Comparison of ENCODE assay signal across 19 cellular contexts in the genomic region with DNA sequence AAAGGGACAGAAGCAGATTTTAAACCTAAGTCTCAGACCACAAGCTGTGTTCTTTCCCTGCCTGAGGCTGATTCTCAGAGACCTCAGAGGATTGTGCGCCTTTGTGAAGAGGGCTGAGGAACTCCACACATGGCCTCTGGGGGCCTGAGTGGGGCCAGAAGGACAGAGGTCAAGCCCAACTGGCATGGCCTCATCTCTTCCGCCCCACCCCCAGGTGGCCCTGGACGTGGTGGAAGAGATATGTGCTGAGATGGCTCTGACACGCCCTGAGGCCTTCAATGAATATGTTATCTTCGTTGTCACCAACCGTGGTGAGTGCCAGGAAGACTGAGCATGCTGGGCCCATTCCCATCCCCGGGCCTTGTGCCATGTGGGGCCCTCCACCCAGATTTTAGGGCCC. TPM values are rescaled to one million over a fixed set of nuclear protein-coding genes. Genes with fewer than 3 reads are reported as not detected.
DNase-seq lines count a peak whose midpoint lies in the region; ATAC-seq, FAIRE-seq and TF ChIP-seq lines count a peak whose summit lies in the region.
"Had no signal": no experiment of that assay in that cellular context is flagged by ENCODE, and none has a peak within 500 bp of the region (broad histone marks: within the 10 kb centered on the region; RNA-seq: fewer than 3 reads in every experiment).

No MANE protein-coding gene starts in this region.

- no peaks in the 10 kb centered on the region for H3K9me1 ChIP-seq in K562 (ENCODE audit: control insufficient read depth, insufficient read depth, low read length)

- peak; percentile 44 for ATAC-seq in HepG2
- ATAC-seq in right lobe of liver: no peak
- ATAC-seq in K562: peak; percentile 80
- ATAC-seq in body of pancreas: no peak
- no peak for ATAC-seq in GM21390 (IDR thresholded peaks at IDR 0.05; ENCODE audit: unreplicated experiment)
- ATAC-seq: GM12878 had no signal

- DNase-seq in HepG2 (ENCODE audit: low spot score) (no peak), right lobe of liver (no peak), K562 (ENCODE audit: extremely low read depth in 1 of 4, low spot score in 3 of 4) (peak; percentile 48 to 62 (median 56)), mesendoderm (no peak), body of pancreas (no peak), NCI-H446 (lab: John Stamatoyannopoulos, UW) (no peak)
- DNase-seq in stimulated activated CD4-positive, alpha-beta T cell treated with anti-CD3 and anti-CD28 coated beads, Interleukin-15, amount 100 ng/mL, for 24 hours: no peak
- DNase-seq: 8988T; AML-193; Calu3; CD4-positive, CD25-positive, alpha-beta regulatory T cell; DMS 273 treated with DMSO at 0.1 percent for 48 hours; GOT3 had no signal

- H3K4ac ChIP-seq in mesendoderm (ENCODE audit: low read depth, low read length): no peak overlapping the region

- no peak overlapping the region for H3K56ac ChIP-seq in mesendoderm (ENCODE audit: low read length)

- FAIRE-seq in HepG2 (lab: Jason Lieb, UNC) (no peak), K562 (lab: Jason Lieb, UNC) (peak; percentile 46)
- FAIRE-seq: GM12878 had no signal

- TF ChIP-seq CTCF in HepG2 (CRISPR knock-in tag; IDR thresholded peaks at IDR 0.05) (no peak), right lobe of liver (IDR thresholded peaks at IDR 0.05) (no peak), K562 (IDR thresholded peaks at IDR 0.05 in 2 of 3, conservative IDR thresholded peaks at IDR 0.05 in 1 of 3; ENCODE audit: insufficient read depth in 2 of 3, low read depth in 1 of 3, low read length in 3 of 3) (no peak), body of pancreas (IDR thresholded peaks at IDR 0.05) (no peak)

- no peak overlapping the region for H2AFZ ChIP-seq in HepG2 (ENCODE audit: low read length)
- H2AFZ ChIP-seq in K562 (ENCODE audit: low read depth, low read length): peak overlapping the region; percentile 76

- H3K27me3 ChIP-seq in HepG2 (ENCODE audit: control insufficient read depth in 1 of 2, insufficient read depth in 2 of 2, low read length in 2 of 2): peaks cover 2 to 6% of the 10 kb centered on the region in 2 experiments; a peak in 2 of 5 replicates
- no peaks in the 10 kb centered on the region for H3K27me3 ChIP-seq in right lobe of liver
- H3K27me3 ChIP-seq in K562 (ENCODE audit: control insufficient read depth in 2 of 2, insufficient read depth in 2 of 2, low read length in 2 of 2): no peaks in the 10 kb centered on the region
- H3K27me3 ChIP-seq in mesendoderm (ENCODE audit: insufficient read depth, low read length, poor library complexity): no peaks in the 10 kb centered on the region
- H3K27me3 ChIP-seq in body of pancreas: no peaks in the 10 kb centered on the region
- H3K27me3 ChIP-seq: BLaER1 had no signal

- peaks cover 26% of the 10 kb centered on the region for H3K4me1 ChIP-seq in HepG2 (ENCODE audit: insufficient read depth, low read length)
- no peaks in the 10 kb centered on the region for H3K4me1 ChIP-seq in right lobe of liver
- H3K4me1 ChIP-seq in K562 (replicated peaks in 1 of 2; ENCODE audit: control insufficient read depth in 2 of 2, insufficient read depth in 2 of 2, low read length in 2 of 2): peaks cover 35 to 37% of the 10 kb centered on the region in 2 experiments
- H3K4me1 ChIP-seq in mesendoderm (ENCODE audit: control insufficient read depth, low read depth, low read length): no peaks in the 10 kb centered on the region
- peaks cover 5% of the 10 kb centered on the region for H3K4me1 ChIP-seq in body of pancreas
- H3K4me1 ChIP-seq: HAP-1 had no signal

- no peak for TF ChIP-seq RAD21 in HepG2 (CRISPR knock-in tag; IDR thresholded peaks at IDR 0.05)
- TF ChIP-seq RAD21 in K562 (CRISPR knock-in tag; conservative IDR thresholded peaks at IDR 0.05 in 1 of 2, IDR thresholded peaks at IDR 0.05 in 1 of 2): no peak

- POLR2A ChIA-PET in HepG2 (lab: Yijun Ruan, JAX) (no interaction called here), K562 (lab: Yijun Ruan, JAX) (no interaction called here)

- H2AK5ac ChIP-seq in mesendoderm (ENCODE audit: low read length): no peak overlapping the region

- H3K9ac ChIP-seq in HepG2 (ENCODE audit: insufficient read depth, low read depth, low read length): no peak overlapping the region
- H3K9ac ChIP-seq in K562 (ENCODE audit: insufficient read depth in 1 of 2, low read depth in 2 of 2, low read length in 2 of 2): peak overlapping the region in 1 of 2 experiments; percentile 81; a peak in 2 of 4 replicates
- no peak overlapping the region for H3K9ac ChIP-seq in mesendoderm (ENCODE audit: low read length)
- H3K9ac ChIP-seq: BLaER1 had no signal

- intact Hi-C loops in HepG2 (cut with micrococcal nuclease; ENCODE audit: unreplicated experiment): no loop called here
- intact Hi-C loops in right lobe of liver (cut with DNase I): no loop called here
- intact Hi-C loops in K562 (cut with micrococcal nuclease): no loop called here
- intact Hi-C loops in body of pancreas (cut with DNase I): no loop called here

- H2BK120ac ChIP-seq in mesendoderm (ENCODE audit: low read depth, low read length): no peak overlapping the region

- in situ Hi-C loops in HepG2 (cut with HindIII; ENCODE audit: extremely low pct_ligation_motif_present, low pct_unique_long_range_greater_than_20kb) (no loop called here), K562 (cut with MboI) (no loop called here)

- H2BK15ac ChIP-seq in mesendoderm (replicated peaks; ENCODE audit: low read depth): no peak overlapping the region

- H3K79me2 ChIP-seq in HepG2 (ENCODE audit: insufficient read depth, low read length) (no peaks in the 10 kb centered on the region), K562 (ENCODE audit: control insufficient read depth, insufficient read depth, low read length) (no peaks in the 10 kb centered on the region), mesendoderm (ENCODE audit: control insufficient read depth, insufficient read depth, low read length) (no peaks in the 10 kb centered on the region)

- no peak overlapping the region for H4K8ac ChIP-seq in mesendoderm (ENCODE audit: low read depth, low read length)

- H3K9me3 ChIP-seq in HepG2 (ENCODE audit: low read length): peaks cover 9% of the 10 kb centered on the region
- H3K9me3 ChIP-seq in right lobe of liver: no peaks in the 10 kb centered on the region
- no peaks in the 10 kb centered on the region; the same call in 1 of the 2 replicates for H3K9me3 ChIP-seq in K562 (replicated peaks; ENCODE audit: control insufficient read depth, insufficient read depth, low read depth, low read length)
- no peaks in the 10 kb centered on the region for H3K9me3 ChIP-seq in body of pancreas

- no peak overlapping the region for H3K18ac ChIP-seq in mesendoderm (ENCODE audit: low read length)

- H3K27ac ChIP-seq in HepG2 (ENCODE audit: extremely low read length, insufficient read depth, low read length) (no peak overlapping the region), right lobe of liver (no peak overlapping the region), K562 (ENCODE audit: extremely low read depth, low read depth, low read length) (0 out of 3 replicates have a peak overlapping the region, but pooled peaks have one; percentile 10), mesendoderm (ENCODE audit: low read depth, low read length) (no peak overlapping the region), body of pancreas (no peak overlapping the region)
- H3K27ac ChIP-seq: BLaER1 had no signal

- H4K20me1 ChIP-seq in HepG2 (ENCODE audit: insufficient read depth, low read length) (no peaks in the 10 kb centered on the region), K562 (replicated peaks; ENCODE audit: control insufficient read depth, insufficient read depth, low read length) (no peaks in the 10 kb centered on the region)
- H4K20me1 ChIP-seq: BLaER1 had no signal

- H3K4me3 ChIP-seq in HepG2 (replicated peaks in 1 of 3; ENCODE audit: insufficient read depth in 1 of 3, low read depth in 2 of 3, low read length in 3 of 3): no peak overlapping the region
- H3K4me3 ChIP-seq in right lobe of liver: no peak overlapping the region
- H3K4me3 ChIP-seq in K562: no peak overlapping the region
- no peak overlapping the region for H3K4me3 ChIP-seq in mesendoderm (ENCODE audit: low read length)
- no peak overlapping the region for H3K4me3 ChIP-seq in body of pancreas
- H3K4me3 ChIP-seq: BLaER1, GM12878, HAP-1 had no signal

- no peak overlapping the region for H4K5ac ChIP-seq in mesendoderm (ENCODE audit: low read length)

- H3K79me1 ChIP-seq in mesendoderm (ENCODE audit: low read length): no peaks in the 10 kb centered on the region

- H2BK5ac ChIP-seq in mesendoderm (ENCODE audit: low read length): no peak overlapping the region

- H3K36me3 ChIP-seq in HepG2 (replicated peaks in 1 of 2; ENCODE audit: control insufficient read depth in 1 of 2, insufficient read depth in 2 of 2, low read length in 2 of 2) (no peaks in the 10 kb centered on the region), right lobe of liver (no peaks in the 10 kb centered on the region), K562 (ENCODE audit: control insufficient read depth, insufficient read depth, low read length) (no peaks in the 10 kb centered on the region), mesendoderm (ENCODE audit: control insufficient read depth, insufficient read depth, low read length) (no peaks in the 10 kb centered on the region), body of pancreas (replicated peaks in 1 of 2; ENCODE audit: insufficient read depth in 1 of 2, low read depth in 2 of 2) (no peaks in the 10 kb centered on the region)
- H3K36me3 ChIP-seq: BLaER1, HAP-1 had no signal

- no peak for TF ChIP-seq EP300 in HepG2 (IDR thresholded peaks at IDR 0.05; ENCODE audit: low read depth in 2 of 2, low read length in 2 of 2)
- TF ChIP-seq EP300 in HepG2 (CRISPR knock-in tag; IDR thresholded peaks at IDR 0.05; ENCODE audit: borderline replicate concordance): no peak
- peak; percentile 8; the same call in 1 of the 2 replicates for TF ChIP-seq EP300 in K562 (IDR thresholded peaks at IDR 0.05; ENCODE audit: low read length)

- WGBS in HepG2 (ENCODE audit: low lambda C conversion rate): 12% methylated on average over 7 of the region's 7 CpGs
- no CpG with 5 or more reads among the region's 7 CpGs for WGBS in right lobe of liver (ENCODE audit: insufficient coverage, low coverage, low lambda C conversion rate, missing lambda C conversion rate)
- WGBS in K562 (ENCODE audit: insufficient coverage, low coverage, missing lambda C conversion rate): 5% methylated on average over 5 of the region's 7 CpGs
- no CpG with 5 or more reads among the region's 7 CpGs for WGBS in mesendoderm (ENCODE audit: extremely low coverage, insufficient coverage, low lambda C conversion rate)
- 78 to 83% methylated on average over 5 to 7 of the region's 7 CpGs for WGBS in body of pancreas, 2 donors

- TF ChIP-seq POLR2A in HepG2 (IDR thresholded peaks at IDR 0.05; ENCODE audit: insufficient read depth in 1 of 2, low read depth in 2 of 2, low read length in 2 of 2): no peak
- TF ChIP-seq POLR2A in right lobe of liver (IDR thresholded peaks at IDR 0.05): no peak
- no peak for TF ChIP-seq POLR2A in K562 (conservative IDR thresholded peaks at IDR 0.05)
- TF ChIP-seq POLR2A in body of pancreas (IDR thresholded peaks at IDR 0.05): no peak

- BruUV-seq in HepG2 (replicated peaks; lab: Mats Ljungman, UMichigan): no TSS peak
- BruUV-seq in K562 (replicated peaks; lab: Mats Ljungman, UMichigan): no TSS peak

- CTCF ChIA-PET in HepG2 (lab: Yijun Ruan, JAX; ENCODE audit: low intra/inter-chr PET ratio, low total read pairs): no interaction called here
- CTCF ChIA-PET in K562 (lab: Yijun Ruan, JAX; ENCODE audit: low intra/inter-chr PET ratio): no interaction called here

- peak overlapping the region; percentile 66 for H3K23ac ChIP-seq in mesendoderm (ENCODE audit: low read length)

- peak overlapping the region; percentile 39; the same call in 1 of the 2 replicates for H3K4me2 ChIP-seq in HepG2 (ENCODE audit: low read depth, low read length)
- H3K4me2 ChIP-seq in K562 (ENCODE audit: insufficient read depth, low read length): peak overlapping the region; percentile 42; the same call in 1 of the 2 replicates
- no peak overlapping the region for H3K4me2 ChIP-seq in mesendoderm (ENCODE audit: low read length)
- H3K4me2 ChIP-seq: BLaER1 had no signal

RNA-seq across cellular contexts. Expression of gene ALKBH5, which starts 20.1 kb away (rescaled TPM):
- total RNA-seq in HepG2 (2016; rRNA removed; fragmentation: Illumina TruSeq; extraction: Trizol): 68.9 and 77.9 TPM in 2 replicates
- 33.0 and 40.4 TPM in 2 replicates for total RNA-seq in HepG2 (2016; cell fraction: cytosol; rRNA removed; fragmentation: Illumina TruSeq; extraction: Trizol; ENCODE audit: low read depth)
- 67.3 and 68.1 TPM in 2 replicates for total RNA-seq in HepG2 (2016; cell fraction: insoluble cytoplasmic fraction; rRNA removed; fragmentation: Illumina TruSeq; extraction: Trizol)
- total RNA-seq in HepG2 (2016; cell fraction: membrane; rRNA removed; fragmentation: Illumina TruSeq; extraction: Trizol): 116 and 133 TPM in 2 replicates
- 33.2 and 35.5 TPM in 2 replicates for total RNA-seq in HepG2 (2016; cell fraction: nucleus; rRNA removed; fragmentation: Illumina TruSeq; extraction: Trizol)
- 76.9 and 81.4 TPM in 2 replicates for polyA plus RNA-seq in HepG2 (2011; rRNA removed)
- polyA plus RNA-seq in HepG2 (2011; cell fraction: cytosol; rRNA removed): 86.0 TPM in 2 replicates
- 33.7 and 38.7 TPM in 2 replicates for polyA plus RNA-seq in HepG2 (2011; cell fraction: nucleus; rRNA removed)
- 40.0 and 40.1 TPM in 2 replicates for polyA plus RNA-seq in HepG2 (2012)
- 28.2 and 39.0 TPM in 2 replicates for polyA plus RNA-seq in HepG2 (2016; cell fraction: cytosol; fragmentation: Illumina TruSeq; extraction: Trizol; ENCODE audit: low read depth)
- polyA plus RNA-seq in HepG2 (2016; cell fraction: insoluble cytoplasmic fraction; fragmentation: Illumina TruSeq; extraction: Trizol; ENCODE audit: low read depth): 72.9 and 78.4 TPM in 2 replicates
- polyA plus RNA-seq in HepG2 (2016; cell fraction: membrane; fragmentation: Illumina TruSeq; extraction: Trizol; ENCODE audit: low read depth): 87.0 and 103 TPM in 2 replicates
- polyA plus RNA-seq in HepG2 (2016; cell fraction: nucleus; fragmentation: Illumina TruSeq; extraction: Trizol; ENCODE audit: insufficient read depth, low read depth): 49.9 and 55.5 TPM in 2 replicates
- 171 and 230 TPM in 2 replicates for polyA minus RNA-seq in HepG2 (2011; rRNA and poly(A)+ RNA removed; ENCODE audit: low replicate concordance)
- 93.0 and 100 TPM in 2 replicates for polyA minus RNA-seq in HepG2 (2011; cell fraction: cytosol; rRNA and poly(A)+ RNA removed)
- polyA minus RNA-seq in HepG2 (2011; cell fraction: nucleus; rRNA and poly(A)+ RNA removed): 24.7 and 35.2 TPM in 2 replicates
- total RNA-seq in right lobe of liver: 10 to 100 TPM; 57.5 to 71.8 (median 66.1) TPM
- total RNA-seq in K562 (2011; cell fraction: chromatin; rRNA removed; ENCODE audit: low replicate concordance): 13.7 and 27.0 TPM in 2 replicates
- total RNA-seq in K562 (2011; cell fraction: nucleolus; rRNA removed): 25.8 and 27.0 TPM in 2 replicates
- total RNA-seq in K562 (2011; cell fraction: nucleoplasm; rRNA removed): 21.0 and 29.0 TPM in 2 replicates
- total RNA-seq in K562 (2014; rRNA removed): 49.2 and 63.0 TPM in 2 replicates
- 34.6 and 37.5 TPM in 2 replicates for total RNA-seq in K562 (2014; rRNA removed; fragmentation: Illumina TruSeq; extraction: Trizol)
- 46.6 and 47.4 TPM in 2 replicates for total RNA-seq in K562 (2015; rRNA removed; fragmentation: Illumina TruSeq; extraction: Trizol)
- total RNA-seq in K562 (2021): 70.0 and 73.8 TPM in 2 replicates
- polyA plus RNA-seq in K562 (2011; rRNA removed): 51.7 and 52.6 TPM in 2 replicates
- polyA plus RNA-seq in K562 (2011; cell fraction: cytosol; rRNA removed): 72.8 and 75.5 TPM in 2 replicates
- 25.7 and 27.6 TPM in 2 replicates for polyA plus RNA-seq in K562 (2011; cell fraction: nucleus; rRNA removed)
- polyA plus RNA-seq in K562 (2012): 30.7 and 36.5 TPM in 2 replicates
- 47.2 and 52.2 TPM in 2 replicates for polyA plus RNA-seq in K562 (2014; fragmentation: Illumina TruSeq; extraction: Trizol)
- 10 to 100 TPM; 11.4 to 18.0 TPM for polyA plus RNA-seq in K562 (2014; fragmentation: Nextera tagmentation; extraction: Ambion mirVana)
- 38.4 and 48.0 TPM in 2 replicates for polyA plus RNA-seq in K562 (2014; rRNA removed)
- 59.1 and 79.4 TPM in 2 replicates for polyA minus RNA-seq in K562 (2011; rRNA and poly(A)+ RNA removed)
- 74.9 and 81.0 TPM in 2 replicates for polyA minus RNA-seq in K562 (2011; cell fraction: cytosol; rRNA and poly(A)+ RNA removed)
- polyA minus RNA-seq in K562 (2011; cell fraction: nucleus; rRNA and poly(A)+ RNA removed): 12.4 and 19.2 TPM in 2 replicates
- polyA plus RNA-seq in mesendoderm (2013, experiment 1 of 2): 47.8 TPM
- 48.5 TPM for polyA plus RNA-seq in mesendoderm (2013, experiment 2 of 2)
- 10 to 100 TPM; 45.4 to 48.8 TPM for total RNA-seq in body of pancreas

RNA-seq across cellular contexts. Expression of gene MYO15A, which starts 55.0 kb away (rescaled TPM):
- total RNA-seq in HepG2 (2016; rRNA removed; fragmentation: Illumina TruSeq; extraction: Trizol) (0.07 and 0.18 TPM in 2 replicates), right lobe of liver (1 to 10 TPM in 4 of 6 experiments, under 1 TPM in 2; 0.19 to 6.2 (median 1.5) TPM), K562 (2014; rRNA removed) (0.04 and 0.05 TPM in 2 replicates), K562 (2014; rRNA removed; fragmentation: Illumina TruSeq; extraction: Trizol) (0.10 and 0.11 TPM in 2 replicates), K562 (2015; rRNA removed; fragmentation: Illumina TruSeq; extraction: Trizol) (0.07 TPM in 1 of 2 replicates, not detected in the other), K562 (2021) (0.18 and 0.47 TPM in 2 replicates), body of pancreas (1 to 10 TPM in 1 of 2 donors, under 1 TPM in 1; under 0.01 to 1.3 TPM)
- not detected in 2 replicates for total RNA-seq in HepG2 (2016; cell fraction: cytosol; rRNA removed; fragmentation: Illumina TruSeq; extraction: Trizol; ENCODE audit: low read depth)
- 0.11 TPM in 1 of 2 replicates, not detected in the other for total RNA-seq in HepG2 (2016; cell fraction: insoluble cytoplasmic fraction; rRNA removed; fragmentation: Illumina TruSeq; extraction: Trizol)
- total RNA-seq in HepG2 (2016; cell fraction: membrane; rRNA removed; fragmentation: Illumina TruSeq; extraction: Trizol): not detected in 2 replicates
- not detected in 2 replicates for total RNA-seq in HepG2 (2016; cell fraction: nucleus; rRNA removed; fragmentation: Illumina TruSeq; extraction: Trizol)
- polyA plus RNA-seq in HepG2 (2011; rRNA removed) (0.20 and 0.35 TPM in 2 replicates), K562 (2011; rRNA removed) (0.88 and 1.1 TPM in 2 replicates), K562 (2014; fragmentation: Illumina TruSeq; extraction: Trizol) (0.39 and 0.40 TPM in 2 replicates), K562 (2014; fragmentation: Nextera tagmentation; extraction: Ambion mirVana) (under 1 TPM in 1 of 2 experiments, not detected in 1; 0.11 TPM), K562 (2014; rRNA removed) (0.19 and 1.1 TPM in 2 replicates)
- polyA plus RNA-seq in HepG2 (2011; cell fraction: cytosol; rRNA removed): 0.01 and 0.04 TPM in 2 replicates
- polyA plus RNA-seq in HepG2 (2011; cell fraction: nucleus; rRNA removed): 2.3 and 2.8 TPM in 2 replicates
- 0.23 and 0.32 TPM in 2 replicates for polyA plus RNA-seq in HepG2 (2012)
- polyA plus RNA-seq in HepG2 (2016; cell fraction: cytosol; fragmentation: Illumina TruSeq; extraction: Trizol; ENCODE audit: low read depth): not detected in 2 replicates
- polyA plus RNA-seq in HepG2 (2016; cell fraction: insoluble cytoplasmic fraction; fragmentation: Illumina TruSeq; extraction: Trizol; ENCODE audit: low read depth): not detected in 2 replicates
- polyA plus RNA-seq in HepG2 (2016; cell fraction: membrane; fragmentation: Illumina TruSeq; extraction: Trizol; ENCODE audit: low read depth): not detected in 2 replicates
- 0.56 and 0.60 TPM in 2 replicates for polyA plus RNA-seq in HepG2 (2016; cell fraction: nucleus; fragmentation: Illumina TruSeq; extraction: Trizol; ENCODE audit: insufficient read depth, low read depth)
- 0.02 and 0.28 TPM in 2 replicates for polyA minus RNA-seq in HepG2 (2011; rRNA and poly(A)+ RNA removed; ENCODE audit: low replicate concordance)
- polyA minus RNA-seq in HepG2 (2011; cell fraction: cytosol; rRNA and poly(A)+ RNA removed): not detected in 2 replicates
- 0.52 and 0.75 TPM in 2 replicates for polyA minus RNA-seq in HepG2 (2011; cell fraction: nucleus; rRNA and poly(A)+ RNA removed)
- total RNA-seq in K562 (2011; cell fraction: chromatin; rRNA removed; ENCODE audit: low replicate concordance): 2.5 and 4.5 TPM in 2 replicates
- total RNA-seq in K562 (2011; cell fraction: nucleolus; rRNA removed): 3.2 TPM in 2 replicates
- total RNA-seq in K562 (2011; cell fraction: nucleoplasm; rRNA removed): 1.9 and 2.8 TPM in 2 replicates
- polyA plus RNA-seq in K562 (2011; cell fraction: cytosol; rRNA removed): 0.91 and 1.2 TPM in 2 replicates
- polyA plus RNA-seq in K562 (2011; cell fraction: nucleus; rRNA removed): 4.6 and 6.4 TPM in 2 replicates
- 0.36 and 0.96 TPM in 2 replicates for polyA plus RNA-seq in K562 (2012)
- polyA minus RNA-seq in K562 (2011; rRNA and poly(A)+ RNA removed): 0.27 and 0.32 TPM in 2 replicates
- polyA minus RNA-seq in K562 (2011; cell fraction: cytosol; rRNA and poly(A)+ RNA removed): 0.46 and 0.67 TPM in 2 replicates
- polyA minus RNA-seq in K562 (2011; cell fraction: nucleus; rRNA and poly(A)+ RNA removed): 0.89 and 1.2 TPM in 2 replicates
- 0.18 TPM for polyA plus RNA-seq in mesendoderm (2013, experiment 1 of 2)
- 0.24 TPM for polyA plus RNA-seq in mesendoderm (2013, experiment 2 of 2)
- total RNA-seq: Daoy, G401 had no signal

Comparison
In these comparisons a context has a peak if more than half of its experiments do, and no peak if none do; other contexts are left out.
1. ATAC-seq: peak in HepG2 (single experiment) and K562 (single experiment); none in right lobe of liver (0 of 4), body of pancreas (single experiment) and GM21390 (single experiment).
2. DNase-seq: peak in K562 (4 of 4); none in HepG2 (single experiment), right lobe of liver (0 of 3), mesendoderm (single experiment), body of pancreas (0 of 4), NCI-H446 (0 of 2) and stimulated activated CD4-positive, alpha-beta T cell treated with anti-CD3 and anti-CD28 coated beads, Interleukin-15, amount 100 ng/mL, for 24 hours (single experiment).
3. Of the 241 proteins assayed by ChIP-seq in both HepG2 and K562: peak only in HepG2: HDAC1, NR2F6 and PATZ1; only in K562: CREM, EP300, MEIS2, TFAP4, ZBTB7A and ZFP36; in both: none; in neither: 230; mixed calls (peak in some experiments, not most) for 2.